Comparison of ENCODE assay signal across 8 cellular contexts in genomic region chr9:136543280-136543679, GRCh38. TPM values are rescaled to one million over a fixed set of nuclear protein-coding genes. Genes with fewer than 3 reads are reported as not detected.
A peak's percentile ranks its signal among the peaks of the same experiment; 100 is the strongest.
DNase-seq lines count a peak whose midpoint lies in the region; ATAC-seq lines count a peak whose summit lies in the region.

No MANE protein-coding gene starts in this region.

- CTCF ChIA-PET in activated CD4-positive, alpha-beta T cell treated with anti-CD3 and anti-CD28 coated beads for 36 hours (lab: Charles Lee) = interaction anchor here (0.5 to 0.7 kb wide), 2 partner anchors 9 to 144 kb away, joined by 3 read pairs; no protein-coding TSS in a partner anchor

- POLR2A ChIA-PET in activated CD4-positive, alpha-beta T cell treated with anti-CD3 and anti-CD28 coated beads for 36 hours (lab: Charles Lee) = no interaction called here
- POLR2A ChIA-PET in activated naive CD8-positive, alpha-beta T cell treated with anti-CD3 and anti-CD28 coated beads, Interleukin-2, amount 10 ng/mL, durations not matched to agents 7 days and 5 days (lab: Charles Lee) = interaction anchor here (4.1 kb wide), 1 partner anchor 10 kb away, joined by 18 read pairs; no protein-coding TSS in a partner anchor

- H3K27me3 ChIP-seq in layer of hippocampus (ENCODE audit: control insufficient read depth, insufficient read depth, low read length) (no peaks in the 10 kb centered on the region), stomach smooth muscle (ENCODE audit: control insufficient read depth in 1 of 2, insufficient read depth in 2 of 2, low read length in 2 of 2) (no peaks in the 10 kb centered on the region)

- H3K9ac ChIP-seq in stomach smooth muscle (ENCODE audit: low read length in 2 of 2) = no peak overlapping the region

- peaks cover 26% of the 10 kb centered on the region for H3K36me3 Mint-ChIP-seq in activated CD4-positive, alpha-beta T cell treated with anti-CD3 and anti-CD28 coated beads for 36 hours (ENCODE audit: low read depth)
- peaks cover 7% of the 10 kb centered on the region for H3K36me3 Mint-ChIP-seq in activated naive CD8-positive, alpha-beta T cell treated with anti-CD3 and anti-CD28 coated beads, Interleukin-2, amount 10 ng/mL, durations not matched to agents 7 days and 5 days

- DNase-seq in activated CD4-positive, alpha-beta T cell treated with anti-CD3 and anti-CD28 coated beads for 36 hours = peak; percentile 15
- DNase-seq in activated CD4-positive, alpha-beta T cell treated with anti-CD3 and anti-CD28 coated beads, Interleukin-2, amount 50 U/mL, for 48 hours = no peak
- DNase-seq in activated naive CD8-positive, alpha-beta T cell treated with anti-CD3 and anti-CD28 coated beads, Interleukin-2, amount 10 ng/mL, durations not matched to agents 7 days and 5 days = no peak
- DNase-seq in GOT3 (lab: John Stamatoyannopoulos, UW) = no peak
- DNase-seq in HUDEP-2 (lab: John Stamatoyannopoulos, UW; ENCODE audit: unreplicated experiment in 76 of 76) = no peak

- H3K9me3 ChIP-seq in stomach smooth muscle (ENCODE audit: control insufficient read depth in 2 of 2, low read length in 2 of 2) = no peaks in the 10 kb centered on the region

- H3K4me1 Mint-ChIP-seq in activated CD4-positive, alpha-beta T cell treated with anti-CD3 and anti-CD28 coated beads for 36 hours = peaks cover 62% of the 10 kb centered on the region
- peaks cover 33% of the 10 kb centered on the region for H3K4me1 Mint-ChIP-seq in activated naive CD8-positive, alpha-beta T cell treated with anti-CD3 and anti-CD28 coated beads, Interleukin-2, amount 10 ng/mL, durations not matched to agents 7 days and 5 days

- peaks cover 0 to 2% of the 10 kb centered on the region in 2 donors for H3K36me3 ChIP-seq in stomach smooth muscle (ENCODE audit: control insufficient read depth in 2 of 2, insufficient read depth in 2 of 2, low read length in 2 of 2)

- H3K9me3 Mint-ChIP-seq in activated CD4-positive, alpha-beta T cell treated with anti-CD3 and anti-CD28 coated beads for 36 hours (ENCODE audit: low read depth) = no peaks in the 10 kb centered on the region
- H3K9me3 Mint-ChIP-seq in activated naive CD8-positive, alpha-beta T cell treated with anti-CD3 and anti-CD28 coated beads, Interleukin-2, amount 10 ng/mL, durations not matched to agents 7 days and 5 days = no peaks in the 10 kb centered on the region

- peak overlapping the region in 1 of 2 donors; percentile 74 for H3K4me3 ChIP-seq in stomach smooth muscle (ENCODE audit: low read length in 2 of 2)

- H3K27me3 Mint-ChIP-seq in activated CD4-positive, alpha-beta T cell treated with anti-CD3 and anti-CD28 coated beads for 36 hours = no peaks in the 10 kb centered on the region
- no peaks in the 10 kb centered on the region for H3K27me3 Mint-ChIP-seq in activated naive CD8-positive, alpha-beta T cell treated with anti-CD3 and anti-CD28 coated beads, Interleukin-2, amount 10 ng/mL, durations not matched to agents 7 days and 5 days

- H3K27ac ChIP-seq in layer of hippocampus (ENCODE audit: low read depth, low read length) = peak overlapping the region; percentile 94
- peak overlapping the region; percentile 76 for H3K27ac ChIP-seq in stomach smooth muscle (ENCODE audit: low read length)

- H3K4me3 Mint-ChIP-seq in activated CD4-positive, alpha-beta T cell treated with anti-CD3 and anti-CD28 coated beads for 36 hours = peak overlapping the region; percentile 92
- peak overlapping the region; percentile 47 for H3K4me3 Mint-ChIP-seq in activated naive CD8-positive, alpha-beta T cell treated with anti-CD3 and anti-CD28 coated beads, Interleukin-2, amount 10 ng/mL, durations not matched to agents 7 days and 5 days

- intact Hi-C loops in activated CD4-positive, alpha-beta T cell treated with anti-CD3 and anti-CD28 coated beads for 36 hours (cut with DNase I, micrococcal nuclease) = no loop called here

- ATAC-seq in activated CD4-positive, alpha-beta T cell treated with anti-CD3 and anti-CD28 coated beads for 36 hours = no peak
- no peak for ATAC-seq in activated naive CD8-positive, alpha-beta T cell treated with anti-CD3 and anti-CD28 coated beads, Interleukin-2, amount 10 ng/mL, durations not matched to agents 7 days and 5 days (ENCODE audit: low read depth)
- ATAC-seq in GM18511 (IDR thresholded peaks at IDR 0.05; ENCODE audit: unreplicated experiment) = no peak

- peaks cover 81% of the 10 kb centered on the region for H3K4me1 ChIP-seq in stomach smooth muscle (ENCODE audit: control insufficient read depth, insufficient read depth, low read length)

- H3K27ac Mint-ChIP-seq in activated CD4-positive, alpha-beta T cell treated with anti-CD3 and anti-CD28 coated beads for 36 hours = peak overlapping the region; percentile 24
- H3K27ac Mint-ChIP-seq in activated naive CD8-positive, alpha-beta T cell treated with anti-CD3 and anti-CD28 coated beads, Interleukin-2, amount 10 ng/mL, durations not matched to agents 7 days and 5 days = no peak overlapping the region

RNA-seq across cellular contexts. Expression of gene NOTCH1, which starts 2.6 kb away (rescaled TPM):
- 10 to 100 TPM; 70.0 to 79.4 TPM for total RNA-seq in activated CD4-positive, alpha-beta T cell treated with anti-CD3 and anti-CD28 coated beads for 36 hours
- 10 to 100 TPM; 67.0 to 70.2 TPM for total RNA-seq in activated naive CD8-positive, alpha-beta T cell treated with anti-CD3 and anti-CD28 coated beads, Interleukin-2, amount 10 ng/mL, durations not matched to agents 7 days and 5 days
